Comparison of ENCODE assay signal across 24 cellular contexts in the genomic region with DNA sequence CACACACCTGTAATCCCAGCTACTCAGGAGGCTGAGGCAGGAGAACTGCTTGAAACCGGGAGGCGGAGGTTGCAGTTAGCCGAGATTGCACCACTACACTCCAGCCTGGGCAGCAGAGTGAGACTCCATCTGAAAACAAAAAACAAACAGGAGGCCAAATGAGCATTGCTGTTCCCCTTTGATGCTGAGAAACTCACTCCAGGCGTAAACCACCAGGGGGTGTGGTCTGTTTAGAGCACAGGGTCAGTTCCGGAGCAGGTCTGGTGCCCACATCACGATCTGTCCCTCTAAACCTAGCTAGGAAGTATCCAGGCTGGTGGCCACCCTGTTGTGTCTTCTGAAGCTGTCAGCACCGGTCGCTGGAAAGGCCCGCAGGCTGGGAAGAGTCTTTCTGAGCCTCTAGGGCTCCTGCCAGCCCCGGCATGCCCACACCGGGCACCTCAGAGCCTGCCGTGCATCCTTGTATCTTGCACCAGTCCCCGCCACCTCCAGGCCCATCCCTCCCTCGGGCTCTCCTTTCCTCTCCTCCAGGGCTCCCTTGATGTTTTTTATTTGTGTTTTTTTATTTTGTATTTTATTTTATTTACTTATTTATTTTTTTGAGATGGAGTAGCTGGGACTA.
DNase-seq lines count a peak whose midpoint lies in the region; ATAC-seq and TF ChIP-seq lines count a peak whose summit lies in the region.
"Had no signal": no experiment of that assay in that cellular context is flagged by ENCODE, and none has a peak within 500 bp of the region (broad histone marks: within the 10 kb centered on the region; RNA-seq: fewer than 3 reads in every experiment).

No MANE protein-coding gene starts in this region.

- H3K4me3 ChIP-seq in BE2C (ENCODE audit: low read depth, low read length) = no peak overlapping the region
- no peak overlapping the region for H3K4me3 ChIP-seq in IMR-90 (ENCODE audit: insufficient read depth, low read depth, low read length)
- no peak overlapping the region for H3K4me3 ChIP-seq in mesendoderm (ENCODE audit: low read length)
- H3K4me3 ChIP-seq: adrenal gland, BLaER1, HAP-1, heart left ventricle, right lobe of liver had no signal

- peaks cover 14% of the 10 kb centered on the region for H3K9me1 ChIP-seq in IMR-90 (ENCODE audit: insufficient read depth, low read length)

- H4K8ac ChIP-seq in IMR-90 (ENCODE audit: low read depth in 2 of 2, low read length in 2 of 2) (no peak overlapping the region; a peak in 1 of 4 replicates), mesendoderm (ENCODE audit: low read depth, low read length) (no peak overlapping the region)

- no TSS peak for BruUV-seq in IMR-90 (replicated peaks; lab: Mats Ljungman, UMichigan)

- in situ Hi-C loops in IMR-90 (cut with MboI; ENCODE audit: low sequenced_read_pairs) = no loop called here

- H2AK9ac ChIP-seq in IMR-90 (replicated peaks; ENCODE audit: low read depth, low read length, poor library complexity) = peak overlapping the region; percentile 17

- H3K4me2 ChIP-seq in IMR-90 (ENCODE audit: low read depth, low read length) (no peak overlapping the region), mesendoderm (ENCODE audit: low read length) (no peak overlapping the region)
- H3K4me2 ChIP-seq: BLaER1 had no signal

- dilution Hi-C loops in IMR-90 (cut with HindIII; ENCODE audit: low sequenced_read_pairs, unreplicated experiment) = no loop called here

- POLR2A ChIA-PET in IMR-90 (lab: Charles Lee; ENCODE audit: unreplicated experiment) = no interaction called here

- H3K4ac ChIP-seq in IMR-90 (ENCODE audit: low read depth, low read length) = peak overlapping the region; percentile 72
- no peak overlapping the region for H3K4ac ChIP-seq in mesendoderm (ENCODE audit: low read depth, low read length)

- H3K79me1 ChIP-seq in IMR-90 (ENCODE audit: low read depth in 1 of 2, low read length in 2 of 2) = peaks cover 7 to 32% of the 10 kb centered on the region in 2 experiments; a peak in 3 of 4 replicates
- no peaks in the 10 kb centered on the region for H3K79me1 ChIP-seq in mesendoderm (ENCODE audit: low read length)

- H2AK5ac ChIP-seq in IMR-90 (ENCODE audit: low read depth, low read length) (peak overlapping the region; percentile 92; the same call in 1 of the 2 replicates), mesendoderm (ENCODE audit: low read length) (no peak overlapping the region)

- peak overlapping the region; percentile 79 for H2BK20ac ChIP-seq in IMR-90 (ENCODE audit: low read depth, low read length)

- H3K18ac ChIP-seq in IMR-90 (ENCODE audit: low read depth, low read length) (no peak overlapping the region), mesendoderm (ENCODE audit: low read length) (no peak overlapping the region)

- H2AFZ ChIP-seq in IMR-90 (replicated peaks; ENCODE audit: low read length, poor library complexity) = peak overlapping the region; percentile 74
- H2AFZ ChIP-seq: parathyroid adenoma had no signal

- no peaks in the 10 kb centered on the region for H3K79me2 ChIP-seq in mesendoderm (ENCODE audit: control insufficient read depth, insufficient read depth, low read length)
- H3K79me2 ChIP-seq: parathyroid adenoma had no signal

- WGBS in IMR-90 (ENCODE audit: extremely low coverage in 2 of 2, insufficient read length in 1 of 2), 2 experiments = 93% methylated on average over 5 of the region's 14 CpGs; no CpG with 5 or more reads in 1 of the 2 experiments
- WGBS in mesendoderm (ENCODE audit: extremely low coverage, insufficient coverage, low lambda C conversion rate) = no CpG with 5 or more reads among the region's 14 CpGs

- TF ChIP-seq RAD21 in IMR-90 (IDR thresholded peaks at IDR 0.05; ENCODE audit: low read length) = no peak

- intact Hi-C loops in IMR-90 (cut with micrococcal nuclease) = no loop called here

- H3K9ac ChIP-seq in IMR-90 (ENCODE audit: low read depth, low read length) = no peak overlapping the region
- no peak overlapping the region for H3K9ac ChIP-seq in mesendoderm (ENCODE audit: low read length)
- H3K9ac ChIP-seq: BLaER1, parathyroid adenoma had no signal

- H3K14ac ChIP-seq in IMR-90 (replicated peaks; ENCODE audit: low read depth, low read length) = no peak overlapping the region; the same call in 1 of the 2 replicates

- no peak for TF ChIP-seq POLR2A in IMR-90 (IDR thresholded peaks at IDR 0.05; ENCODE audit: low read depth, low read length)

- H2BK15ac ChIP-seq in IMR-90 (ENCODE audit: low read depth, low read length) = peak overlapping the region; percentile 83; the same call in 2 of the 3 replicates
- no peak overlapping the region for H2BK15ac ChIP-seq in mesendoderm (replicated peaks; ENCODE audit: low read depth)

- no peaks in the 10 kb centered on the region for H3K9me3 ChIP-seq in BE2C
- H3K9me3 ChIP-seq in IMR-90 (ENCODE audit: control insufficient read depth, insufficient read depth, low read length) = no peaks in the 10 kb centered on the region
- H3K9me3 ChIP-seq: adrenal gland, BLaER1, HAP-1, heart left ventricle, right lobe of liver had no signal

- H4K91ac ChIP-seq in IMR-90 (ENCODE audit: insufficient read depth, low read depth, low read length) = peak overlapping the region; percentile 94

- no peak overlapping the region for H3K27ac ChIP-seq in IMR-90 (ENCODE audit: insufficient read depth, low read length)
- H3K27ac ChIP-seq in mesendoderm (ENCODE audit: low read depth, low read length) = no peak overlapping the region
- H3K27ac ChIP-seq: adrenal gland, BLaER1, heart left ventricle, parathyroid adenoma, right lobe of liver had no signal

- H3K56ac ChIP-seq in IMR-90 (ENCODE audit: extremely low read depth, insufficient read depth, low read length) (no peak overlapping the region), mesendoderm (ENCODE audit: low read length) (no peak overlapping the region)

- H4K20me1 ChIP-seq in IMR-90 (ENCODE audit: insufficient read depth, low read length) = peaks cover 5% of the 10 kb centered on the region; the same call in 1 of the 2 replicates

- H2BK5ac ChIP-seq in IMR-90 (ENCODE audit: low read depth, low read length, poor library complexity, severe bottlenecking) (peak overlapping the region; percentile 44), mesendoderm (ENCODE audit: low read length) (no peak overlapping the region)

- H3K27me3 ChIP-seq in BE2C = no peaks in the 10 kb centered on the region
- no peaks in the 10 kb centered on the region for H3K27me3 ChIP-seq in IMR-90 (ENCODE audit: control insufficient read depth, insufficient read depth, low read length)
- H3K27me3 ChIP-seq in mesendoderm (ENCODE audit: insufficient read depth, low read length, poor library complexity) = no peaks in the 10 kb centered on the region
- H3K27me3 ChIP-seq: adrenal gland, BLaER1, heart left ventricle, right lobe of liver had no signal

- CTCF ChIA-PET in IMR-90 (lab: Yijun Ruan, JAX) = no interaction called here

- H4K5ac ChIP-seq in IMR-90 (ENCODE audit: low read depth, low read length) (no peak overlapping the region), mesendoderm (ENCODE audit: low read length) (no peak overlapping the region)

- DNase-seq in BE2C = no peak
- DNase-seq in IMR-90 = no peak
- DNase-seq in astrocyte of the hippocampus (ENCODE audit: low read depth, low spot score) = peak; percentile 33
- DNase-seq in mesendoderm = peak; percentile 19
- no peak for DNase-seq in globus pallidus (ENCODE audit: low spot score)
- no peak for DNase-seq in GM19240 (ENCODE audit: insufficient read length, low spot score)
- DNase-seq: activated CD8-positive, alpha-beta T cell treated with anti-CD3 and anti-CD28 coated beads, Interleukin-2, amount 10 ng/mL, durations not matched to agents 7 days and 5 days; activated naive CD4-positive, alpha-beta T cell; activated T-cell treated with anti-CD3 and anti-CD28 coated beads, Interleukin-2, amount 50 U/mL, for 1 hour; adrenal gland; heart left ventricle; naive thymus-derived CD8-positive, alpha-beta T cell; NCI-H1417 treated with DMSO at 0.1 percent for 48 hours; NCI-H2107; NCI-H510A; right lobe of liver; stimulated activated CD4-positive, alpha-beta T cell treated with anti-CD3 and anti-CD28 coated beads, Interleukin-15, amount 100 ng/mL, for 24 hours; stimulated activated CD8-positive, alpha-beta memory T cell treated with anti-CD3 and anti-CD28 coated beads, Interleukin-4, amount 100 ng/mL, for 48 hours had no signal

- peak; percentile 12; the same call in 1 of the 2 replicates for TF ChIP-seq CTCF in BE2C (IDR thresholded peaks at IDR 0.05; ENCODE audit: low read depth, low read length)
- no peak for TF ChIP-seq CTCF in IMR-90 (conservative IDR thresholded peaks at IDR 0.05; ENCODE audit: low read depth, low read length)

- H2BK120ac ChIP-seq in IMR-90 (ENCODE audit: low read depth, low read length) = peak overlapping the region; percentile 73
- H2BK120ac ChIP-seq in mesendoderm (ENCODE audit: low read depth, low read length) = no peak overlapping the region

- H3K4me1 ChIP-seq in BE2C (peaks cover 8% of the 10 kb centered on the region), IMR-90 (ENCODE audit: control insufficient read depth, insufficient read depth, low read length) (peaks cover 15% of the 10 kb centered on the region), mesendoderm (ENCODE audit: control insufficient read depth, low read depth, low read length) (no peaks in the 10 kb centered on the region)
- H3K4me1 ChIP-seq: HAP-1, right lobe of liver had no signal

- peak overlapping the region; percentile 59; the same call in 1 of the 2 replicates for H3K23ac ChIP-seq in IMR-90 (ENCODE audit: low read depth, low read length)
- H3K23ac ChIP-seq in mesendoderm (ENCODE audit: low read length) = no peak overlapping the region

- ATAC-seq in IMR-90 (ENCODE audit: low read depth) = peak; percentile 22; the same call in 1 of the 2 replicates
- ATAC-seq in GM18858 (IDR thresholded peaks at IDR 0.05; ENCODE audit: unreplicated experiment) = no peak
- no peak for ATAC-seq in HG02623 (IDR thresholded peaks at IDR 0.05; ENCODE audit: unreplicated experiment)
- ATAC-seq: activated CD4-positive, CD25-positive, alpha-beta regulatory T cell treated with anti-CD3 and anti-CD28 coated beads, Interleukin-2, amount 50 U/mL, for 24 hours; activated CD8-positive, alpha-beta T cell treated with anti-CD3 and anti-CD28 coated beads, Interleukin-2, amount 10 ng/mL, durations not matched to agents 7 days and 5 days; naive thymus-derived CD8-positive, alpha-beta T cell had no signal

- no peaks in the 10 kb centered on the region for H3K36me3 ChIP-seq in BE2C
- peaks cover 7% of the 10 kb centered on the region for H3K36me3 ChIP-seq in IMR-90 (ENCODE audit: control insufficient read depth, insufficient read depth, low read length)
- no peaks in the 10 kb centered on the region for H3K36me3 ChIP-seq in mesendoderm (ENCODE audit: control insufficient read depth, insufficient read depth, low read length)
- H3K36me3 ChIP-seq: adrenal gland, HAP-1 had no signal

TF ChIP-seq in IMR-90, 13 proteins besides CTCF, POLR2A, EP300 and RAD21 (continues in another document):
- TF ChIP-seq CHD1 (IDR thresholded peaks at IDR 0.05; ENCODE audit: low read depth, low read length) = no peak
- no peak for TF ChIP-seq SMC3 (IDR thresholded peaks at IDR 0.05; ENCODE audit: low read depth, low read length)
- TF ChIP-seq RFX5 (IDR thresholded peaks at IDR 0.05; ENCODE audit: low read depth, low read length) = no peak

Comparison
In these comparisons a context has a peak if more than half of its experiments do, and no peak if none do; other contexts are left out.
1. DNase-seq: peak in astrocyte of the hippocampus (single experiment) and mesendoderm (single experiment); none in BE2C (single experiment), IMR-90 (single experiment), globus pallidus (single experiment) and GM19240 (single experiment).